In the genomic region with DNA sequence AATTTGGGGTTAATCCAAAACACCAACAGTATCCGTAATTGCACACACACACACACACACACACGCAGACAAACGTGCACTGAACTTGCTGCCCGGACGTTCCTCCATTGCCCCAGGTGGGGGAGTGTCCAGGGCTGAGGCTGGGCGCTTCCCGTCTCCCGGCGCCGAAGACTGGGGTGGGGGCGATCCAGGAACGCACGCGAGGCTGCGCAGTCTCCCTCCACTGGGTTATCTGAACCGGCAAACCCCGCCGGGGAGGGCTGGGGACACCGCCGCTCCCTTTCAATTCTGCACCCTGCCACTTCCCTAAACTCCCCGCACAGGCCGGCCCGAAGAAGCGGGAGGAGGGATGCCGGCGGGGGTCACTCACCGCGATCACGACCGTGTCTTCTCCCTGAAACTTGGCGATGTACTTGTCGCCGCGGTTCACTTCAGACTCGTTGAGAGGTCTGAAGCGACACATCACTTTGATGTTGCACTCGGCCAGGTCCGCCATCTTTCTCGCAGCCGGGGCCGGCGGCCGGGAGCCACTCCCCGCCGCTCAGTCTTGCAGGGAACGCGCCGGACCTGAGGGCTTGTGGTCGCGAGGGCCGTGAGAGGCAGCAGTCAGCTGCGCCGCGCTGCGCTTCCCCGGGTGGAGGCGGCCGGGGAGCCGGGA, we compare ENCODE assay signal across 1 cellular context.
TF ChIP-seq lines count a peak whose summit lies in the region.

No MANE protein-coding gene starts in this region.

TF ChIP-seq in GM12878, 131 proteins besides CTCF, POLR2A, EP300 and RAD21 (continued from another document and continues in another):
- TF ChIP-seq, protein P1, sequence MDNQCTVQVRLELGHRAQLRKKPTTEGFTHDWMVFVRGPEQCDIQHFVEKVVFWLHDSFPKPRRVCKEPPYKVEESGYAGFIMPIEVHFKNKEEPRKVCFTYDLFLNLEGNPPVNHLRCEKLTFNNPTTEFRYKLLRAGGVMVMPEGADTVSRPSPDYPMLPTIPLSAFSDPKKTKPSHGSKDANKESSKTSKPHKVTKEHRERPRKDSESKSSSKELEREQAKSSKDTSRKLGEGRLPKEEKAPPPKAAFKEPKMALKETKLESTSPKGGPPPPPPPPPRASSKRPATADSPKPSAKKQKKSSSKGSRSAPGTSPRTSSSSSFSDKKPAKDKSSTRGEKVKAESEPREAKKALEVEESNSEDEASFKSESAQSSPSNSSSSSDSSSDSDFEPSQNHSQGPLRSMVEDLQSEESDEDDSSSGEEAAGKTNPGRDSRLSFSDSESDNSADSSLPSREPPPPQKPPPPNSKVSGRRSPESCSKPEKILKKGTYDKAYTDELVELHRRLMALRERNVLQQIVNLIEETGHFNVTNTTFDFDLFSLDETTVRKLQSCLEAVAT (IDR thresholded peaks at IDR 0.05) = peak; percentile 64; the same call in 1 of the 2 replicates
- no peak for TF ChIP-seq SMAD1 (IDR thresholded peaks at IDR 0.05; ENCODE audit: low read depth, partially characterized antibody)
- no peak for TF ChIP-seq SUPT20H (IDR thresholded peaks at IDR 0.05; ENCODE audit: borderline replicate concordance, control insufficient read depth, low read depth, low read length)
- no peak for TF ChIP-seq KAT2A (conservative IDR thresholded peaks at IDR 0.05; ENCODE audit: control insufficient read depth, low read depth, low read length)
- no peak for TF ChIP-seq ZNF217 (IDR thresholded peaks at IDR 0.05)
- no peak for TF ChIP-seq EGR1 (IDR thresholded peaks at IDR 0.05; ENCODE audit: borderline replicate concordance in 1 of 2, low read depth in 2 of 2, low read length in 2 of 2)
- TF ChIP-seq SUZ12 (IDR thresholded peaks at IDR 0.05; ENCODE audit: unreplicated experiment) = no peak
- TF ChIP-seq E4F1 (IDR thresholded peaks at IDR 0.05; ENCODE audit: borderline replicate concordance, partially characterized antibody) = no peak
- TF ChIP-seq CBX5 (IDR thresholded peaks at IDR 0.05; ENCODE audit: low read depth) = no peak
- TF ChIP-seq ZBED1 (IDR thresholded peaks at IDR 0.05; ENCODE audit: borderline replicate concordance) = no peak
- no peak for TF ChIP-seq MYB (IDR thresholded peaks at IDR 0.05; ENCODE audit: borderline replicate concordance, low read depth, low read length)
- no peak for TF ChIP-seq ZNF384 (IDR thresholded peaks at IDR 0.05; ENCODE audit: borderline replicate concordance, low read depth, low read length)
- TF ChIP-seq FOXM1 (IDR thresholded peaks at IDR 0.05; ENCODE audit: low read depth, low read length) = no peak
- TF ChIP-seq RB1 (IDR thresholded peaks at IDR 0.05; ENCODE audit: borderline replicate concordance) = no peak
- TF ChIP-seq MTA3 (IDR thresholded peaks at IDR 0.05; ENCODE audit: borderline replicate concordance, low read length) = no peak; the same call in 1 of the 2 replicates
- no peak for TF ChIP-seq CHD4 (IDR thresholded peaks at IDR 0.05)
- no peak for TF ChIP-seq IKZF1 (conservative IDR thresholded peaks at IDR 0.05)
- TF ChIP-seq ZSCAN29 (IDR thresholded peaks at IDR 0.05) = no peak
- TF ChIP-seq, protein P2, sequence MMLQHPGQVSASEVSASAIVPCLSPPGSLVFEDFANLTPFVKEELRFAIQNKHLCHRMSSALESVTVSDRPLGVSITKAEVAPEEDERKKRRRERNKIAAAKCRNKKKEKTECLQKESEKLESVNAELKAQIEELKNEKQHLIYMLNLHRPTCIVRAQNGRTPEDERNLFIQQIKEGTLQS (IDR thresholded peaks at IDR 0.05; ENCODE audit: borderline replicate concordance, extremely low read depth, low read depth, low read length) = no peak
- TF ChIP-seq EZH2 (IDR thresholded peaks at IDR 0.05; ENCODE audit: borderline replicate concordance, control insufficient read depth, low read depth, low read length) = no peak
- TF ChIP-seq MXI1 (IDR thresholded peaks at IDR 0.05; ENCODE audit: low read depth, low read length) = peak; percentile 10
- TF ChIP-seq FOS (IDR thresholded peaks at IDR 0.05; ENCODE audit: borderline replicate concordance, extremely low read depth, insufficient read length) = no peak
- no peak for TF ChIP-seq RFX5 (IDR thresholded peaks at IDR 0.05; ENCODE audit: low read depth, low read length)
- TF ChIP-seq MEF2A (IDR thresholded peaks at IDR 0.05; ENCODE audit: insufficient read depth, low read depth, low read length) = no peak
- no peak for TF ChIP-seq CHD2 (IDR thresholded peaks at IDR 0.05; ENCODE audit: borderline replicate concordance, low read depth, low read length)
- TF ChIP-seq BMI1 (IDR thresholded peaks at IDR 0.05; ENCODE audit: borderline replicate concordance) = no peak
- TF ChIP-seq CREB1 (IDR thresholded peaks at IDR 0.05; ENCODE audit: low read depth) = no peak
- TF ChIP-seq, protein P3, sequence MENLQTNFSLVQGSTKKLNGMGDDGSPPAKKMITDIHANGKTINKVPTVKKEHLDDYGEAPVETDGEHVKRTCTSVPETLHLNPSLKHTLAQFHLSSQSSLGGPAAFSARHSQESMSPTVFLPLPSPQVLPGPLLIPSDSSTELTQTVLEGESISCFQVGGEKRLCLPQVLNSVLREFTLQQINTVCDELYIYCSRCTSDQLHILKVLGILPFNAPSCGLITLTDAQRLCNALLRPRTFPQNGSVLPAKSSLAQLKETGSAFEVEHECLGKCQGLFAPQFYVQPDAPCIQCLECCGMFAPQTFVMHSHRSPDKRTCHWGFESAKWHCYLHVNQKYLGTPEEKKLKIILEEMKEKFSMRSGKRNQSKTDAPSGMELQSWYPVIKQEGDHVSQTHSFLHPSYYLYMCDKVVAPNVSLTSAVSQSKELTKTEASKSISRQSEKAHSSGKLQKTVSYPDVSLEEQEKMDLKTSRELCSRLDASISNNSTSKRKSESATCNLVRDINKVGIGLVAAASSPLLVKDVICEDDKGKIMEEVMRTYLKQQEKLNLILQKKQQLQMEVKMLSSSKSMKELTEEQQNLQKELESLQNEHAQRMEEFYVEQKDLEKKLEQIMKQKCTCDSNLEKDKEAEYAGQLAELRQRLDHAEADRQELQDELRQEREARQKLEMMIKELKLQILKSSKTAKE (IDR thresholded peaks at IDR 0.05; ENCODE audit: low read depth, poor library complexity, severe bottlenecking) = no peak
- TF ChIP-seq HDAC2 (IDR thresholded peaks at IDR 0.05) = no peak
- no peak for TF ChIP-seq YBX1 (IDR thresholded peaks at IDR 0.05)
- no peak for TF ChIP-seq CUX1 (IDR thresholded peaks at IDR 0.05; ENCODE audit: insufficient replicate concordance, low read depth, low read length)
- TF ChIP-seq SRF (IDR thresholded peaks at IDR 0.05; ENCODE audit: low read depth in 2 of 2, low read length in 2 of 2) = no peak
- no peak for TF ChIP-seq RCOR1 (conservative IDR thresholded peaks at IDR 0.05; ENCODE audit: low read depth, low read length)
- TF ChIP-seq, protein P4, sequence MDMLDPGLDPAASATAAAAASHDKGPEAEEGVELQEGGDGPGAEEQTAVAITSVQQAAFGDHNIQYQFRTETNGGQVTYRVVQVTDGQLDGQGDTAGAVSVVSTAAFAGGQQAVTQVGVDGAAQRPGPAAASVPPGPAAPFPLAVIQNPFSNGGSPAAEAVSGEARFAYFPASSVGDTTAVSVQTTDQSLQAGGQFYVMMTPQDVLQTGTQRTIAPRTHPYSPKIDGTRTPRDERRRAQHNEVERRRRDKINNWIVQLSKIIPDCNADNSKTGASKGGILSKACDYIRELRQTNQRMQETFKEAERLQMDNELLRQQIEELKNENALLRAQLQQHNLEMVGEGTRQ (IDR thresholded peaks at IDR 0.05; ENCODE audit: borderline replicate concordance, low read depth, low read length) = no peak
- TF ChIP-seq NR2F1 (conservative IDR thresholded peaks at IDR 0.05) = no peak; the same call in 1 of the 2 replicates
- TF ChIP-seq SMAD5 (IDR thresholded peaks at IDR 0.05; ENCODE audit: low read depth) = no peak
- TF ChIP-seq BHLHE40 (IDR thresholded peaks at IDR 0.05; ENCODE audit: borderline replicate concordance in 1 of 2, low read depth in 2 of 2, low read length in 1 of 2) = peak in 1 of 2 experiments; percentile 76; a peak in 2 of 4 replicates
- TF ChIP-seq JUNB (IDR thresholded peaks at IDR 0.05) = no peak
- TF ChIP-seq ASH2L (IDR thresholded peaks at IDR 0.05; ENCODE audit: borderline replicate concordance, low read depth) = peak; percentile 71; the same call in 1 of the 2 replicates
- no peak for TF ChIP-seq SREBF2 (IDR thresholded peaks at IDR 0.05; ENCODE audit: low read length)
- TF ChIP-seq, protein P5, sequence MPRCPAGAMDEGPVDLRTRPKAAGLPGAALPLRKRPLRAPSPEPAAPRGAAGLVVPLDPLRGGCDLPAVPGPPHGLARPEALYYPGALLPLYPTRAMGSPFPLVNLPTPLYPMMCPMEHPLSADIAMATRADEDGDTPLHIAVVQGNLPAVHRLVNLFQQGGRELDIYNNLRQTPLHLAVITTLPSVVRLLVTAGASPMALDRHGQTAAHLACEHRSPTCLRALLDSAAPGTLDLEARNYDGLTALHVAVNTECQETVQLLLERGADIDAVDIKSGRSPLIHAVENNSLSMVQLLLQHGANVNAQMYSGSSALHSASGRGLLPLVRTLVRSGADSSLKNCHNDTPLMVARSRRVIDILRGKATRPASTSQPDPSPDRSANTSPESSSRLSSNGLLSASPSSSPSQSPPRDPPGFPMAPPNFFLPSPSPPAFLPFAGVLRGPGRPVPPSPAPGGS (IDR thresholded peaks at IDR 0.05; ENCODE audit: borderline replicate concordance, insufficient read depth, low read depth, low read length, poor library complexity, severe bottlenecking) = no peak
- no peak for TF ChIP-seq NRF1 (conservative IDR thresholded peaks at IDR 0.05; ENCODE audit: low read depth, low read length)
- TF ChIP-seq, protein P6, sequence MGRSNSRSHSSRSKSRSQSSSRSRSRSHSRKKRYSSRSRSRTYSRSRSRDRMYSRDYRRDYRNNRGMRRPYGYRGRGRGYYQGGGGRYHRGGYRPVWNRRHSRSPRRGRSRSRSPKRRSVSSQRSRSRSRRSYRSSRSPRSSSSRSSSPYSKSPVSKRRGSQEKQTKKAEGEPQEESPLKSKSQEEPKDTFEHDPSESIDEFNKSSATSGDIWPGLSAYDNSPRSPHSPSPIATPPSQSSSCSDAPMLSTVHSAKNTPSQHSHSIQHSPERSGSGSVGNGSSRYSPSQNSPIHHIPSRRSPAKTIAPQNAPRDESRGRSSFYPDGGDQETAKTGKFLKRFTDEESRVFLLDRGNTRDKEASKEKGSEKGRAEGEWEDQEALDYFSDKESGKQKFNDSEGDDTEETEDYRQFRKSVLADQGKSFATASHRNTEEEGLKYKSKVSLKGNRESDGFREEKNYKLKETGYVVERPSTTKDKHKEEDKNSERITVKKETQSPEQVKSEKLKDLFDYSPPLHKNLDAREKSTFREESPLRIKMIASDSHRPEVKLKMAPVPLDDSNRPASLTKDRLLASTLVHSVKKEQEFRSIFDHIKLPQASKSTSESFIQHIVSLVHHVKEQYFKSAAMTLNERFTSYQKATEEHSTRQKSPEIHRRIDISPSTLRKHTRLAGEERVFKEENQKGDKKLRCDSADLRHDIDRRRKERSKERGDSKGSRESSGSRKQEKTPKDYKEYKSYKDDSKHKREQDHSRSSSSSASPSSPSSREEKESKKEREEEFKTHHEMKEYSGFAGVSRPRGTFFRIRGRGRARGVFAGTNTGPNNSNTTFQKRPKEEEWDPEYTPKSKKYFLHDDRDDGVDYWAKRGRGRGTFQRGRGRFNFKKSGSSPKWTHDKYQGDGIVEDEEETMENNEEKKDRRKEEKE (IDR thresholded peaks at IDR 0.05) = no peak
- TF ChIP-seq TCF3 (IDR thresholded peaks at IDR 0.05; ENCODE audit: borderline replicate concordance, insufficient read depth, low read depth, low read length) = no peak
- TF ChIP-seq NBN (IDR thresholded peaks at IDR 0.05) = no peak
- no peak for TF ChIP-seq CEBPB (IDR thresholded peaks at IDR 0.05; ENCODE audit: borderline replicate concordance in 1 of 2, low read depth in 2 of 2, low read length in 2 of 2)
